8 cellular contexts compared by ENCODE assay signal in the genomic region with DNA sequence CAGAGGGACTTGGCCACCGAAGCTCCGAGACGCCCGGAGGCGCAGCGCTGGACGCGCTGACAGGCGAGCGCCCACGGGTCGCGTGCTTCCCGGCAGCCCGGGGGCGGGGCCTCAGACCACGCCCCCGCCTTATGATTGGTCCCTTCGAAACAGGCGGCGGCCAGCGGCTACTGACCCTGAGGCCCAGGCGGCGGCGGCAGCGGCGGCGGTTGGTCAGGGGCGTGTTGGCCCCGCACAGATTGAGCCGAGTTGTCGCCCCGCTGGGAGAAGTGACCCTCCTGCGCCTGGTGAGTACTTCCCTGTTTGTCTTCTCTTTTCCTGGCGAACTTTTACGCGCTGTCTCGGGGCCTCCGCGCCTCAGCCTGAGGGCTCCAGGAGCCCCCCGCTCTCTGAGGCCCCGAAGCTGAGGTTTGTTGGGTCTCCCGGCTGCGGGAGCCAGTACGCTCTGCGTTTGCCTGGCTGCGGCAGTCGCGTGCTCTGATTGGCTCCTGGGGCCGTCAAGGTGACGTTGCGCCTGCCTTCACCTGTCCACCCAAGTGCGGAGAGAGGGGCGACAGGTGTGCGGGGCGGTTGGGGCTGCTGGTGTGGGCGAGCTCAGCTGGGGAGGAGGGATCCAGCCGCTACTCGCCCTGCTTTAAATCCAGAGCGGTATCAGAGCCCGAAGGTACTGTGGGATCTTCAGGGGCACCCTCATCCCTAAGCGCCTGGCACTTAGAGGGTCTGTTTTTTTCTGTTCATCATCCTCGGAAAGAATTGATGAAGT. TPM values are rescaled to one million over a fixed set of nuclear protein-coding genes. Genes with fewer than 3 reads are reported as not detected.
DNase-seq lines count a peak whose midpoint lies in the region; ATAC-seq and TF ChIP-seq lines count a peak whose summit lies in the region.

A gene (plus strand): TSS at position 186 of the 763 bp plus-strand sequence. CDS start 21,221 bp downstream, outside the sequence.

- H3K27ac ChIP-seq in RWPE1: peak within 1 kb of the TSS; percentile 73
- no peak within 1 kb of the TSS for H3K27ac ChIP-seq in neutrophil
- H3K27ac ChIP-seq in testis: peak within 1 kb of the TSS; percentile 73 to 77

- H3K4me3 ChIP-seq in neutrophil (ENCODE audit: low read depth in 1 of 2, low read length in 1 of 2) (peak within 1 kb of the TSS; percentile 56), testis (peak within 1 kb of the TSS; percentile 63 to 81)

- H3K4me1 ChIP-seq in neutrophil (ENCODE audit: control insufficient read depth in 1 of 2, insufficient read depth in 1 of 2, low read depth in 1 of 2, low read length in 1 of 2) (peaks cover 18 to 20% of the 10 kb centered on the region in 2 experiments), testis (peaks cover 7% of the 10 kb centered on the region)

- DNase-seq in EH (ENCODE audit: low read depth) (peak; percentile 89), KBM-7 (peak; percentile 90), RWPE1 (ENCODE audit: low spot score) (peak; percentile 85), glomerular visceral epithelial cell (ENCODE audit: extremely low spot score) (peak; percentile 88), testis (peak; percentile 95)

- in situ Hi-C loops in KBM-7 (cut with MboI; ENCODE audit: low pct_unique_long_range_greater_than_20kb, low sequenced_read_pairs): no loop called here

- no peaks in the 10 kb centered on the region for H3K9me3 ChIP-seq in neutrophil
- H3K9me3 ChIP-seq in testis: no peaks in the 10 kb centered on the region

- TF ChIP-seq POLR2A in testis (IDR thresholded peaks at IDR 0.05): no peak

- ATAC-seq in GM21737 (IDR thresholded peaks at IDR 0.05; ENCODE audit: unreplicated experiment): peak; percentile 97

- CTCF ChIA-PET in RWPE1 (lab: Yijun Ruan, JAX): interaction anchor here (0.7 kb wide), 2 partner anchors 19 to 436 kb away, joined by 4 to 7 read pairs; no protein-coding TSS in a partner anchor

- peaks cover 15% of the 10 kb centered on the region for H3K27me3 Mint-ChIP-seq in activated naive CD8-positive, alpha-beta T cell

- peaks cover 34% of the 10 kb centered on the region for H3K27me3 ChIP-seq in neutrophil
- no peaks in the 10 kb centered on the region for H3K27me3 ChIP-seq in testis

- WGBS in testis, 2 donors: 0 to 1% methylated on average over 20 to 63 of the region's 63 CpGs

- intact Hi-C loops in testis (cut with DNase I; ENCODE audit: low total_unique reads): no loop called here

- peak within 1 kb of the TSS; percentile 91 for H3K4me3 Mint-ChIP-seq in activated naive CD8-positive, alpha-beta T cell

- no peak within 1 kb of the TSS for H3K27ac Mint-ChIP-seq in activated naive CD8-positive, alpha-beta T cell

- POLR2A ChIA-PET in RWPE1 (lab: Yijun Ruan, JAX; ENCODE audit: low non-redundant PET): no interaction called here

- H3K36me3 ChIP-seq in neutrophil (no peaks in the 10 kb centered on the region), testis (ENCODE audit: low read depth, missing control alignments) (no peaks in the 10 kb centered on the region)

- no peaks in the 10 kb centered on the region for H3K36me3 Mint-ChIP-seq in activated naive CD8-positive, alpha-beta T cell

- no peak for TF ChIP-seq CTCF in RWPE1 (conservative IDR thresholded peaks at IDR 0.05; ENCODE audit: low read depth)
- TF ChIP-seq CTCF in neutrophil (IDR thresholded peaks at IDR 0.05): no peak
- no peak for TF ChIP-seq CTCF in testis (IDR thresholded peaks at IDR 0.05)

- peaks cover 11% of the 10 kb centered on the region for H3K4me1 Mint-ChIP-seq in activated naive CD8-positive, alpha-beta T cell (ENCODE audit: low read depth)

- H3K9me3 Mint-ChIP-seq in activated naive CD8-positive, alpha-beta T cell (ENCODE audit: low read depth): no peaks in the 10 kb centered on the region

RNA-seq across cellular contexts. Expression of the gene that starts here (rescaled TPM):
- 10 to 100 TPM in 1 of 2 donors, 1 to 10 TPM in 1; 9.7 to 11.8 TPM for total RNA-seq in testis
- 10.4 TPM for polyA plus RNA-seq in testis (ENCODE audit: insufficient read depth, low read depth, low replicate concordance)
